Comparison of ENCODE assay signal across 17 cellular contexts in the genomic region with DNA sequence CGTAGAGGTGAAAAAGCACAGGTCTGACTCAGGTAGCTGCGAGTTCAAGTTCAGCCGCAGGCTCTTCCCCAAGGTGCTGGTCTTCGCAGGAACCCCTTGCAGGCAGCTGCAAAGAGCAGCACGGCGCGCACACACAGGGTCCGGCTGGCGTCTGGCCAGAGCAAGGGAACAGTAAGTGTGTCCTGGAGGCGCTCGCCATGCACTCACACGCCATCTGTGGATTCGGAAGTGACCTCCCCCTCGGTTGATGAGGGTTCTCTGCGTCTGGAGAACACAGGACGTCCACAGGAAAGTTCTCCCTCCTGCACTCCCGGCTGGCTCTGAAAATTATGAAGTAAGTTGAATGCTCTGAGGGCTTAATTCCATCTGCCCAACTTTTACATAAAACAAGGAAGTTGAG. TPM values are rescaled to one million over a fixed set of nuclear protein-coding genes. Genes with fewer than 3 reads are reported as not detected.
DNase-seq lines count a peak whose midpoint lies in the region; ATAC-seq and TF ChIP-seq lines count a peak whose summit lies in the region.
"Had no signal": no experiment of that assay in that cellular context is flagged by ENCODE, and none has a peak within 500 bp of the region (broad histone marks: within the 10 kb centered on the region; RNA-seq: fewer than 3 reads in every experiment).

No MANE protein-coding gene starts in this region.

- no peak overlapping the region for H2AFZ ChIP-seq in hepatocyte

- H3K4me2 ChIP-seq in hepatocyte, result no peak overlapping the region

- H3K79me2 ChIP-seq in hepatocyte, result no peaks in the 10 kb centered on the region

- H3K36me3 ChIP-seq in right lobe of liver (no peaks in the 10 kb centered on the region), subcutaneous abdominal adipose tissue (ENCODE audit: control insufficient read depth in 5 of 5, insufficient read depth in 5 of 5, low read length in 5 of 5) (no peaks in the 10 kb centered on the region), hepatocyte (replicated peaks; ENCODE audit: insufficient read depth, low read depth) (no peaks in the 10 kb centered on the region)
- H3K36me3 ChIP-seq: cardiac muscle cell, prostate gland had no signal

- H3K9me3 ChIP-seq in right lobe of liver (no peaks in the 10 kb centered on the region), subcutaneous abdominal adipose tissue (ENCODE audit: control insufficient read depth in 5 of 5, low read length in 5 of 5) (no peaks in the 10 kb centered on the region), hepatocyte (ENCODE audit: low read depth) (no peaks in the 10 kb centered on the region)
- H3K9me3 ChIP-seq: prostate gland had no signal

- TF ChIP-seq POLR2A in right lobe of liver (IDR thresholded peaks at IDR 0.05), result peak; percentile 19

- H3K27ac ChIP-seq in cingulate gyrus (ENCODE audit: low read depth, low read length) (peak overlapping the region; percentile 29), right lobe of liver (peak overlapping the region in 1 of 3 donors; percentile 87), subcutaneous abdominal adipose tissue (ENCODE audit: low read depth, low read length) (peak overlapping the region; percentile 67), hepatocyte (no peak overlapping the region)
- H3K27ac ChIP-seq: 22Rv1, cardiac muscle cell, prostate gland had no signal

- TF ChIP-seq CTCF in right lobe of liver (IDR thresholded peaks at IDR 0.05), result no peak
- TF ChIP-seq CTCF in hepatocyte (IDR thresholded peaks at IDR 0.05; ENCODE audit: poor library complexity), result no peak
- no peak for TF ChIP-seq CTCF in GM20000 (IDR thresholded peaks at IDR 0.05; ENCODE audit: extremely low read depth, missing control alignments)

- H3K27me3 ChIP-seq in right lobe of liver (no peaks in the 10 kb centered on the region), subcutaneous abdominal adipose tissue (ENCODE audit: control insufficient read depth in 5 of 5, insufficient read depth in 4 of 5, low read length in 5 of 5) (peaks cover 0 to 17% (median 14%) of the 10 kb centered on the region in 5 donors), hepatocyte (no peaks in the 10 kb centered on the region)
- H3K27me3 ChIP-seq: cardiac muscle cell had no signal

- 41% methylated on average over 15 of the region's 17 CpGs for WGBS in right lobe of liver (ENCODE audit: insufficient coverage, low coverage, low lambda C conversion rate, missing lambda C conversion rate)
- 81% methylated on average over 17 of the region's 17 CpGs for WGBS in hepatocyte (ENCODE audit: low lambda C conversion rate, missing lambda C conversion rate)

- H3K4me1 ChIP-seq in right lobe of liver (peaks cover 0 to 11% (median 4%) of the 10 kb centered on the region in 4 donors), subcutaneous abdominal adipose tissue (ENCODE audit: control insufficient read depth in 5 of 5, insufficient read depth in 5 of 5, low read length in 5 of 5) (peaks cover 3 to 63% (median 30%) of the 10 kb centered on the region in 5 donors), hepatocyte (ENCODE audit: insufficient read depth) (peaks cover 13% of the 10 kb centered on the region)
- H3K4me1 ChIP-seq: prostate gland had no signal

- no peaks in the 10 kb centered on the region for H4K20me1 ChIP-seq in hepatocyte (ENCODE audit: insufficient read depth, poor library complexity, severe bottlenecking)

- H3K4me3 ChIP-seq in right lobe of liver (no peak overlapping the region), subcutaneous abdominal adipose tissue (ENCODE audit: low read depth in 1 of 5, low read length in 5 of 5) (peak overlapping the region in 3 of 5 donors; percentile 44 to 47 (median 47)), hepatocyte (no peak overlapping the region)
- H3K4me3 ChIP-seq: cardiac muscle cell, prostate gland had no signal

- intact Hi-C loops in right lobe of liver (cut with DNase I), result loop anchor here in 1 of 2 donors (10.0 kb wide), 1 partner anchor 304 kb away; no protein-coding TSS in a partner anchor

- ATAC-seq in right lobe of liver, result peak; percentile 3 to 32 (median 17)
- ATAC-seq: activated CD4-positive, CD25-positive, alpha-beta regulatory T cell treated with anti-CD3 and anti-CD28 coated beads, Interleukin-2, amount 50 U/mL, for 24 hours; activated naive CD4-positive, alpha-beta T cell treated with anti-CD3 and anti-CD28 coated beads, Interleukin-2, amount 50 U/mL, for 72 hours; PC-3 had no signal

- no peaks in the 10 kb centered on the region for H3K9me2 ChIP-seq in hepatocyte (replicated peaks; ENCODE audit: insufficient read depth)

- H3K9ac ChIP-seq in subcutaneous abdominal adipose tissue (ENCODE audit: low read length in 5 of 5), result peak overlapping the region in 1 of 5 donors; percentile 42

- DNase-seq in DMS 273 (lab: John Stamatoyannopoulos, UW; ENCODE audit: unreplicated experiment) (peak; percentile 64), DMS 273 treated with DMSO at 0.1 percent for 48 hours (lab: John Stamatoyannopoulos, UW) (no peak), right lobe of liver (peak; percentile 77 to 85 (median 78)), hepatocyte (ENCODE audit: low spot score) (no peak), NCI-H526 treated with DMSO at 0.1 percent for 48 hours (lab: John Stamatoyannopoulos, UW) (no peak), GM20000 (ENCODE audit: low spot score) (no peak)
- DNase-seq: CD4-positive, alpha-beta T cell; islet precursor cell; PC-3; stimulated activated CD4-positive, alpha-beta T cell treated with anti-CD3 and anti-CD28 coated beads, Interleukin-1b, Interleukin-23, amount 100 ng/mL, for 48 hours had no signal

RNA-seq across cellular contexts. Expression of a gene that starts 14.0 kb away (rescaled TPM):
- 10 to 100 TPM; 26.7 to 54.2 (median 45.8) TPM for total RNA-seq in right lobe of liver
- total RNA-seq in hepatocyte, result 50.0 and 52.9 TPM in 2 replicates
- polyA plus RNA-seq in hepatocyte, result 82.5 and 82.6 TPM in 2 replicates
- total RNA-seq: CD4-positive, alpha-beta T cell had no signal

RNA-seq across cellular contexts. Expression of a gene that starts 38.5 kb away (rescaled TPM):
- total RNA-seq in right lobe of liver, result 100 to 1,000 TPM; 117 to 379 (median 184) TPM
- 125 and 136 TPM in 2 replicates for total RNA-seq in hepatocyte
- polyA plus RNA-seq in hepatocyte, result 242 and 249 TPM in 2 replicates

Comparison
In these comparisons a context has a peak if more than half of its experiments do, and no peak if none do; other contexts are left out.
1. DNase-seq: peak in DMS 273 (single experiment) and right lobe of liver (3 of 3); none in DMS 273 treated with DMSO at 0.1 percent for 48 hours (single experiment), hepatocyte (single experiment), NCI-H526 treated with DMSO at 0.1 percent for 48 hours (single experiment) and GM20000 (single experiment).
2. H3K4me3 ChIP-seq: peak in subcutaneous abdominal adipose tissue (3 of 5); none in right lobe of liver (0 of 3) and hepatocyte (single experiment).